Comparison of ENCODE assay signal across 8 cellular contexts in genomic region chr2:3558205-3559014, GRCh38. TPM values are rescaled to one million over a fixed set of nuclear protein-coding genes. Genes with fewer than 3 reads are reported as not detected.
DNase-seq lines count a peak whose midpoint lies in the region; ATAC-seq, FAIRE-seq and TF ChIP-seq lines count a peak whose summit lies in the region.

Gene RNASEH1 (minus strand): TSS chr2:3558333. CDS start chr2:3558260, 73 bp downstream.

- no peaks in the 10 kb centered on the region for H3K27me3 ChIP-seq in AG04450 (ENCODE audit: control insufficient read depth, insufficient read depth, low read length)
- no peaks in the 10 kb centered on the region for H3K27me3 ChIP-seq in small intestine (ENCODE audit: control insufficient read depth in 2 of 2, insufficient read depth in 2 of 2, low read length in 2 of 2)

- H3K27ac ChIP-seq in AG04450 (ENCODE audit: low read depth, low read length) (peak within 1 kb of the TSS; percentile 91), small intestine (ENCODE audit: low read depth in 1 of 2, low read length in 1 of 2) (peak within 1 kb of the TSS; percentile 85 to 97)

- H3K4me1 Mint-ChIP-seq in WTC11 = peaks cover 10% of the 10 kb centered on the region

- H3K27me3 Mint-ChIP-seq in WTC11 (ENCODE audit: low read depth) = no peaks in the 10 kb centered on the region

- POLR2A ChIA-PET in AG04450 (lab: Yijun Ruan, JAX) (interaction anchor here (0.6 to 2.0 kb wide), 18 partner anchors 9 to 192 kb away, joined by 3 to 14 read pairs (median 6); partner anchors contain the start of genes ADI1, EIPR1 and RPS7), WTC11 (lab: Charles Lee) (interaction anchor here (0.8 to 2.0 kb wide), 11 partner anchors 9 to 181 kb away, joined by 3 to 9 read pairs (median 4); partner anchors contain the start of genes ADI1 and EIPR1)

- H3K4me3 Mint-ChIP-seq in WTC11 = peak within 1 kb of the TSS; percentile 89

- H3K4me1 ChIP-seq in small intestine (ENCODE audit: control insufficient read depth in 2 of 2, insufficient read depth in 1 of 2, low read depth in 1 of 2, low read length in 1 of 2) = peaks cover 0 to 8% of the 10 kb centered on the region in 2 donors

- peak within 1 kb of the TSS; percentile 95 for H3K27ac Mint-ChIP-seq in WTC11

- WGBS in small intestine, 3 donors = 0 to 1% (median 1%) methylated on average over 57 to 67 of the region's 67 CpGs

- CTCF ChIA-PET in AG04450 (lab: Charles Lee) = interaction anchor here (0.7 to 1.2 kb wide), 2 partner anchors 22 to 1438 kb away, joined by 3 read pairs; no protein-coding TSS in a partner anchor
- CTCF ChIA-PET in WTC11 (lab: Charles Lee) = interaction anchor here (0.8 to 1.5 kb wide), 3 partner anchors 70 to 115 kb away, joined by 3 to 5 read pairs (median 4); no protein-coding TSS in a partner anchor

- H3K9me3 ChIP-seq in AG04450 (ENCODE audit: control insufficient read depth, insufficient read depth, low read length) = no peaks in the 10 kb centered on the region; the same call in 1 of the 2 replicates
- no peaks in the 10 kb centered on the region for H3K9me3 ChIP-seq in small intestine (ENCODE audit: control insufficient read depth, low read depth)

- DNase-seq in AG04450 (ENCODE audit: low read depth, low spot score) = peak; percentile 97
- peak; percentile 97 for DNase-seq in NCI-H226
- DNase-seq in WTC11 (ENCODE audit: low spot score) = peak; percentile 98
- peak; percentile 99 for DNase-seq in cardiac fibroblast (ENCODE audit: low read depth in 2 of 2)
- peak; percentile 100 for DNase-seq in iPS-NIHi11 (ENCODE audit: low spot score)
- peak; percentile 98 for DNase-seq in small intestine

- peaks cover 9 to 10% of the 10 kb centered on the region in 2 donors for H3K36me3 ChIP-seq in small intestine (ENCODE audit: control insufficient read depth in 2 of 2, insufficient read depth in 2 of 2, low read length in 2 of 2)

- TF ChIP-seq CTCF in AG04450 (IDR thresholded peaks at IDR 0.05; ENCODE audit: low read depth, low read length) = no peak
- TF ChIP-seq CTCF in WTC11 (IDR thresholded peaks at IDR 0.05) = no peak
- no peak for TF ChIP-seq CTCF in cardiac fibroblast (IDR thresholded peaks at IDR 0.05; ENCODE audit: low read depth, low read length)

- no peaks in the 10 kb centered on the region for H3K9me3 Mint-ChIP-seq in WTC11

- peak; percentile 97 for ATAC-seq in GM18909 (IDR thresholded peaks at IDR 0.05; ENCODE audit: poor library complexity, unreplicated experiment)
- peak; percentile 94 for ATAC-seq in HG03175 (IDR thresholded peaks at IDR 0.05; ENCODE audit: unreplicated experiment)
- peak; percentile 99 for ATAC-seq in WTC11

- peaks cover 50% of the 10 kb centered on the region for H3K36me3 Mint-ChIP-seq in WTC11

- peak within 1 kb of the TSS; percentile 88 for H3K4me3 ChIP-seq in AG04450 (ENCODE audit: low read depth, low read length)
- peak within 1 kb of the TSS; percentile 88 to 93 for H3K4me3 ChIP-seq in cardiac fibroblast (replicated peaks in 1 of 2; ENCODE audit: low read depth in 2 of 2, low read length in 2 of 2)
- H3K4me3 ChIP-seq in small intestine (ENCODE audit: low read depth in 1 of 2, low read length in 2 of 2) = peak within 1 kb of the TSS; percentile 71 to 79

- FAIRE-seq in small intestine (lab: Jason Lieb, UNC) = no peak

TF ChIP-seq in WTC11, 78 proteins besides CTCF, POLR2A, EP300 and RAD21 (continues in another document):
- TF ChIP-seq FOXK1 (CRISPR knock-in tag; IDR thresholded peaks at IDR 0.05) (peak; percentile 82), SP1 (CRISPR knock-in tag; conservative IDR thresholded peaks at IDR 0.05) (peak; percentile 97), SMAD3 (CRISPR knock-in tag; IDR thresholded peaks at IDR 0.05; ENCODE audit: borderline replicate concordance) (peak; percentile 65; the same call in 1 of the 2 replicates), ETV6 (CRISPR knock-in tag; IDR thresholded peaks at IDR 0.05) (peak; percentile 65), JUN (CRISPR knock-in tag; IDR thresholded peaks at IDR 0.05) (no peak), ZNF219 (CRISPR knock-in tag; IDR thresholded peaks at IDR 0.05; ENCODE audit: borderline replicate concordance) (no peak; the same call in 1 of the 2 replicates), NFYB (CRISPR knock-in tag; conservative IDR thresholded peaks at IDR 0.05; ENCODE audit: low read depth) (no peak), CDX4 (CRISPR knock-in tag; IDR thresholded peaks at IDR 0.05; ENCODE audit: borderline replicate concordance) (no peak), GABPB1 (CRISPR knock-in tag; IDR thresholded peaks at IDR 0.05) (peak; percentile 84), ARID4B (CRISPR knock-in tag; IDR thresholded peaks at IDR 0.05; ENCODE audit: borderline replicate concordance) (0 out of 2 replicates have a peak, but pooled peaks have one; percentile 30), NFE2L1 (CRISPR knock-in tag; IDR thresholded peaks at IDR 0.05) (peak; percentile 41; the same call in 1 of the 2 replicates), ZBTB43 (CRISPR knock-in tag; IDR thresholded peaks at IDR 0.05) (0 out of 2 replicates have a peak, but pooled peaks have one; percentile 72), STAT6 (CRISPR knock-in tag; conservative IDR thresholded peaks at IDR 0.05; ENCODE audit: low read depth) (no peak), TEAD1 (CRISPR knock-in tag; IDR thresholded peaks at IDR 0.05) (peak; percentile 42)

RNA-seq across cellular contexts. Expression of gene RNASEH1, which starts in this region (rescaled TPM):
- polyA plus RNA-seq in AG04450 (2011; rRNA removed) (23.7 and 26.2 TPM in 2 replicates), small intestine (10 to 100 TPM in 1 of 3 donors, 1 to 10 TPM in 2; 5.1 to 16.4 (median 5.6) TPM)
- polyA minus RNA-seq in AG04450 (2011; rRNA and poly(A)+ RNA removed) = 12.5 and 13.3 TPM in 2 replicates
- 34.0 to 44.4 TPM (median 38.7 TPM) in 3 replicates for total RNA-seq in WTC11 (2021)

Comparison
In these comparisons a context has a peak if more than half of its experiments do, and no peak if none do; other contexts are left out.
1. Peak in every context shown above with its lines: DNase-seq, ATAC-seq, H3K4me3 ChIP-seq and H3K27ac ChIP-seq.